Comparison of ENCODE assay signal across 7 cellular contexts in genomic region chr11:68040121-68040956, GRCh38. TPM values are rescaled to one million over a fixed set of nuclear protein-coding genes. Genes with fewer than 3 reads are reported as not detected.
DNase-seq lines count a peak whose midpoint lies in the region; ATAC-seq, FAIRE-seq and TF ChIP-seq lines count a peak whose summit lies in the region.

No MANE protein-coding gene starts in this region.

- intact Hi-C loops in cardiac septum (cut with DNase I) = no loop called here

- POLR2A ChIA-PET in RWPE1 (lab: Yijun Ruan, JAX; ENCODE audit: low non-redundant PET) = no interaction called here

- DNase-seq in RWPE1 (ENCODE audit: low spot score) = peak; percentile 58
- peak; percentile 51 for DNase-seq in activated naive CD4-positive, alpha-beta T cell treated with anti-CD3 and anti-CD28 coated beads, Interleukin-2, amount 50 U/mL, for 16 hours
- DNase-seq in cardiac septum (ENCODE audit: low spot score) = peak; percentile 89
- peak; percentile 55 for DNase-seq in pulmonary artery endothelial cell (ENCODE audit: low read depth, low spot score)
- DNase-seq in HTR-8/SVneo (ENCODE audit: insufficient read length, low spot score) = no peak

- ATAC-seq in GM18502 (IDR thresholded peaks at IDR 0.05; ENCODE audit: poor library complexity, unreplicated experiment) (peak; percentile 36), HG02870 (IDR thresholded peaks at IDR 0.05; ENCODE audit: unreplicated experiment) (peak; percentile 56)

- no peak for FAIRE-seq in HTR-8/SVneo (lab: Jason Lieb, UNC)

- CTCF ChIA-PET in RWPE1 (lab: Yijun Ruan, JAX) = interaction anchor here (0.7 kb wide), 2 partner anchors 134 to 1320 kb away, joined by 3 read pairs; no protein-coding TSS in a partner anchor

- peak overlapping the region; percentile 81 for H3K27ac ChIP-seq in RWPE1

- no peak for TF ChIP-seq CTCF in RWPE1 (conservative IDR thresholded peaks at IDR 0.05; ENCODE audit: low read depth)

RNA-seq across cellular contexts. Expression of gene TCIRG1, which starts 1.5 kb away (rescaled TPM):
- total RNA-seq in cardiac septum (26.5 TPM), pulmonary artery endothelial cell (50.6 and 71.3 TPM in 2 replicates)

RNA-seq across cellular contexts. Expression of gene NDUFS8, which starts 9.9 kb away (rescaled TPM):
- 315 TPM for total RNA-seq in cardiac septum
- 105 and 116 TPM in 2 replicates for total RNA-seq in pulmonary artery endothelial cell

RNA-seq across cellular contexts. Expression of gene ALDH3B1, which starts 30.2 kb away (rescaled TPM):
- total RNA-seq in cardiac septum (5.1 TPM), pulmonary artery endothelial cell (0.74 and 1.3 TPM in 2 replicates)

RNA-seq across cellular contexts. Expression of gene UNC93B1, which starts 36.4 kb away (rescaled TPM):
- total RNA-seq in cardiac septum = 5.3 TPM
- total RNA-seq in pulmonary artery endothelial cell = 14.7 and 16.0 TPM in 2 replicates
